ENCODE assay signal across 21 cellular contexts in genomic region chr3:178562143-178562868, GRCh38. TPM values are rescaled to one million over a fixed set of nuclear protein-coding genes. Genes with fewer than 3 reads are reported as not detected.
DNase-seq lines count a peak whose midpoint lies in the region; ATAC-seq and TF ChIP-seq lines count a peak whose summit lies in the region.
"Had no signal": no experiment of that assay in that cellular context is flagged by ENCODE, and none has a peak within 500 bp of the region (broad histone marks: within the 10 kb centered on the region; RNA-seq: fewer than 3 reads in every experiment).

No MANE protein-coding gene starts in this region.

- H3K18ac ChIP-seq in trophoblast cell (ENCODE audit: low read length): no peak overlapping the region

- no peaks in the 10 kb centered on the region for H3K4me1 Mint-ChIP-seq in stimulated activated naive CD8-positive, alpha-beta T cell treated with anti-CD3 and anti-CD28 coated beads, Interleukin-15, amount 100 ng/mL, for 72 hours

- H2BK12ac ChIP-seq in trophoblast cell (ENCODE audit: low read length): no peak overlapping the region

- H3K79me1 ChIP-seq in trophoblast cell (ENCODE audit: low read length): no peaks in the 10 kb centered on the region

- no peak overlapping the region for H2BK120ac ChIP-seq in trophoblast cell (ENCODE audit: insufficient read depth, low read length, poor library complexity)

- intact Hi-C loops in heart left ventricle (cut with DNase I): no loop called here

- H4K12ac ChIP-seq in trophoblast cell (ENCODE audit: low read depth, low read length): no peak overlapping the region

- H3K36me3 ChIP-seq in adipocyte (ENCODE audit: control insufficient read depth, insufficient read depth, low read length, severe bottlenecking): no peaks in the 10 kb centered on the region
- no peaks in the 10 kb centered on the region for H3K36me3 ChIP-seq in heart left ventricle
- no peaks in the 10 kb centered on the region for H3K36me3 ChIP-seq in subcutaneous abdominal adipose tissue (ENCODE audit: control insufficient read depth in 5 of 5, insufficient read depth in 5 of 5, low read length in 5 of 5)
- no peaks in the 10 kb centered on the region for H3K36me3 ChIP-seq in trophoblast cell (ENCODE audit: control insufficient read depth in 1 of 2, insufficient read depth in 2 of 2, low read length in 2 of 2)
- H3K36me3 ChIP-seq: HAP-1, MG63, ovary, transverse colon had no signal

- no peak overlapping the region for H4K8ac ChIP-seq in trophoblast cell (ENCODE audit: low read depth, low read length)

- DNase-seq in HFF-Myc (ENCODE audit: extremely low read depth, low read depth) (peak; percentile 11), adipocyte (ENCODE audit: low read depth) (peak; percentile 34), heart left ventricle (peak in 3 of 5 donors; percentile 22 to 46 (median 31)), trophoblast cell (no peak)
- no peak for DNase-seq in stimulated activated naive CD8-positive, alpha-beta T cell treated with anti-CD3 and anti-CD28 coated beads, Interleukin-15, amount 100 ng/mL, for 72 hours
- DNase-seq: activated T-cell treated with anti-CD3 and anti-CD28 coated beads, Interleukin-2, amount 50 U/mL, for 72 hours; effector CD4-positive, alpha-beta T cell; MG63; NCI-H1694; ovary; transverse colon had no signal

- H3K27me3 ChIP-seq in adipocyte (replicated peaks; ENCODE audit: control insufficient read depth, insufficient read depth, low read length) (no peaks in the 10 kb centered on the region), heart left ventricle (no peaks in the 10 kb centered on the region), subcutaneous abdominal adipose tissue (ENCODE audit: control insufficient read depth in 5 of 5, insufficient read depth in 4 of 5, low read length in 5 of 5) (no peaks in the 10 kb centered on the region), trophoblast cell (ENCODE audit: insufficient read depth, low read length) (no peaks in the 10 kb centered on the region)
- H3K27me3 ChIP-seq: MG63, ovary, transverse colon had no signal

- H3K4me3 ChIP-seq in HFF-Myc (replicated peaks; ENCODE audit: low read depth, low read length) (no peak overlapping the region), adipocyte (ENCODE audit: low read length) (peak overlapping the region; percentile 61), heart left ventricle (no peak overlapping the region), subcutaneous abdominal adipose tissue (ENCODE audit: low read depth in 1 of 5, low read length in 5 of 5) (no peak overlapping the region), trophoblast cell (ENCODE audit: low read depth, low read length) (no peak overlapping the region)
- H3K4me3 ChIP-seq: HAP-1, MG63, ovary, smooth muscle cell, transverse colon had no signal

- ATAC-seq in heart left ventricle (peak; percentile 43 to 82 (median 75)), HG03565 (IDR thresholded peaks at IDR 0.05; ENCODE audit: unreplicated experiment) (no peak)
- no peak for ATAC-seq in stimulated activated naive CD8-positive, alpha-beta T cell treated with anti-CD3 and anti-CD28 coated beads, Interleukin-15, amount 100 ng/mL, for 72 hours
- ATAC-seq: activated T-cell treated with anti-CD3 and anti-CD28 coated beads, Interleukin-2, amount 50 U/mL, for 72 hours; left lobe of liver had no signal

- H3K27ac ChIP-seq in heart left ventricle (peak overlapping the region in 5 of 12 donors; percentile 4 to 49 (median 32)), subcutaneous abdominal adipose tissue (ENCODE audit: low read depth, low read length) (peak overlapping the region; percentile 8), trophoblast cell (ENCODE audit: low read depth, low read length) (no peak overlapping the region)
- H3K27ac ChIP-seq: C4-2B, RWPE1, transverse colon had no signal

- TF ChIP-seq CTCF in HFF-Myc (IDR thresholded peaks at IDR 0.05; ENCODE audit: low read depth, low read length, missing control alignments): no peak
- TF ChIP-seq CTCF in heart left ventricle (IDR thresholded peaks at IDR 0.05): no peak

- no peak overlapping the region for H3K4ac ChIP-seq in trophoblast cell (ENCODE audit: low read depth, low read length)

- peaks cover 20% of the 10 kb centered on the region for H3K4me1 ChIP-seq in adipocyte (ENCODE audit: control insufficient read depth, insufficient read depth, low read length)
- peaks cover 0 to 27% (median 11%) of the 10 kb centered on the region in 12 donors for H3K4me1 ChIP-seq in heart left ventricle
- H3K4me1 ChIP-seq in subcutaneous abdominal adipose tissue (ENCODE audit: control insufficient read depth in 5 of 5, insufficient read depth in 5 of 5, low read length in 5 of 5): peaks cover 0 to 20% (median 0%) of the 10 kb centered on the region in 5 donors
- no peaks in the 10 kb centered on the region for H3K4me1 ChIP-seq in trophoblast cell (ENCODE audit: control insufficient read depth in 1 of 2, insufficient read depth in 2 of 2, low read length in 2 of 2)
- H3K4me1 ChIP-seq: HAP-1, transverse colon had no signal

- no peaks in the 10 kb centered on the region for H3K9me3 Mint-ChIP-seq in stimulated activated naive CD8-positive, alpha-beta T cell treated with anti-CD3 and anti-CD28 coated beads, Interleukin-15, amount 100 ng/mL, for 72 hours
- H3K9me3 Mint-ChIP-seq: activated T-cell treated with anti-CD3 and anti-CD28 coated beads, Interleukin-2, amount 50 U/mL, for 72 hours had no signal

- no peak overlapping the region for H3K4me2 ChIP-seq in trophoblast cell (ENCODE audit: low read length)
- H3K4me2 ChIP-seq: smooth muscle cell had no signal

- no peak overlapping the region for H2AFZ ChIP-seq in trophoblast cell (ENCODE audit: insufficient read depth, low read length, poor library complexity)

- no peaks in the 10 kb centered on the region for H3K79me2 ChIP-seq in trophoblast cell (ENCODE audit: control insufficient read depth, insufficient read depth, low read length, poor library complexity)

- no peak overlapping the region for H2AK5ac ChIP-seq in trophoblast cell (ENCODE audit: low read length)

- H3K27ac Mint-ChIP-seq in stimulated activated naive CD8-positive, alpha-beta T cell treated with anti-CD3 and anti-CD28 coated beads, Interleukin-15, amount 100 ng/mL, for 72 hours: no peak overlapping the region
- H3K27ac Mint-ChIP-seq: activated naive CD8-positive, alpha-beta T cell; activated T-cell treated with anti-CD3 and anti-CD28 coated beads, Interleukin-2, amount 50 U/mL, for 72 hours had no signal

- H3K9ac ChIP-seq in adipocyte (ENCODE audit: low read length) (no peak overlapping the region), subcutaneous abdominal adipose tissue (ENCODE audit: low read length in 5 of 5) (no peak overlapping the region), trophoblast cell (ENCODE audit: low read length) (no peak overlapping the region)

- no peak overlapping the region for H3K23ac ChIP-seq in trophoblast cell (ENCODE audit: low read length)

- WGBS in heart left ventricle, 4 donors: 49 to 56% (median 51%) methylated on average over 4 of the region's 4 CpGs
- no CpG with 5 or more reads among the region's 4 CpGs for WGBS in trophoblast cell (ENCODE audit: extremely low coverage, insufficient coverage, insufficient read length)

- H4K91ac ChIP-seq in trophoblast cell (ENCODE audit: low read depth, low read length): no peak overlapping the region

- H3K9me3 ChIP-seq in adipocyte (ENCODE audit: control insufficient read depth, low read length): no peaks in the 10 kb centered on the region
- no peaks in the 10 kb centered on the region for H3K9me3 ChIP-seq in heart left ventricle
- H3K9me3 ChIP-seq in subcutaneous abdominal adipose tissue (ENCODE audit: control insufficient read depth in 5 of 5, low read length in 5 of 5): no peaks in the 10 kb centered on the region
- H3K9me3 ChIP-seq in trophoblast cell (ENCODE audit: insufficient read depth, low read depth, low read length): no peaks in the 10 kb centered on the region
- H3K9me3 ChIP-seq: HAP-1, MG63, ovary, transverse colon had no signal

- no peak overlapping the region for H3K4me3 Mint-ChIP-seq in stimulated activated naive CD8-positive, alpha-beta T cell treated with anti-CD3 and anti-CD28 coated beads, Interleukin-15, amount 100 ng/mL, for 72 hours
- H3K4me3 Mint-ChIP-seq: activated naive CD8-positive, alpha-beta T cell; activated T-cell treated with anti-CD3 and anti-CD28 coated beads, Interleukin-2, amount 50 U/mL, for 72 hours had no signal

- no peak for TF ChIP-seq POLR2A in heart left ventricle (IDR thresholded peaks at IDR 0.05)

- H3K27me3 Mint-ChIP-seq in stimulated activated naive CD8-positive, alpha-beta T cell treated with anti-CD3 and anti-CD28 coated beads, Interleukin-15, amount 100 ng/mL, for 72 hours: no peaks in the 10 kb centered on the region

- no peak overlapping the region for H3K14ac ChIP-seq in trophoblast cell (ENCODE audit: low read length)

- no peak overlapping the region for H2BK5ac ChIP-seq in trophoblast cell (ENCODE audit: low read depth, low read length, poor library complexity)

RNA-seq across cellular contexts. Expression of gene KCNMB2, which starts 26.1 kb away (rescaled TPM):
- 1 to 10 TPM in 8 of 9 donors, not detected in 1; 1.3 to 5.7 (median 2.7) TPM for total RNA-seq in heart left ventricle
- 1 to 10 TPM in 1 of 2 donors, under 1 TPM in 1; 0.37 to 1.9 TPM for polyA plus RNA-seq in heart left ventricle
- 0.11 TPM in 1 of 2 replicates, not detected in the other for polyA plus RNA-seq in trophoblast cell (2013)
- total RNA-seq: activated T-cell treated with anti-CD3 and anti-CD28 coated beads, Interleukin-2, amount 50 U/mL, for 72 hours; bronchial epithelial cell; left lobe of liver; T-helper 1 cell treated with Interleukin-12 subunit alpha and Interleukin-12 subunit beta and Interleukin-4 antibody, amounts not matched to agents 30 ng/mL and 1 ng/mL, for 36 hours had no signal
- polyA plus RNA-seq: smooth muscle cell had no signal

Comparison
In these comparisons a context has a peak if more than half of its experiments do, and no peak if none do; other contexts are left out.
1. DNase-seq: peak in HFF-Myc (single experiment), adipocyte (single experiment) and heart left ventricle (3 of 5); none in trophoblast cell (0 of 2) and stimulated activated naive CD8-positive, alpha-beta T cell treated with anti-CD3 and anti-CD28 coated beads, Interleukin-15, amount 100 ng/mL, for 72 hours (0 of 2).
2. ATAC-seq: peak in heart left ventricle (4 of 4); none in stimulated activated naive CD8-positive, alpha-beta T cell treated with anti-CD3 and anti-CD28 coated beads, Interleukin-15, amount 100 ng/mL, for 72 hours (single experiment) and HG03565 (single experiment).